In genomic region chr6:36740818-36741179, GRCh38 we compare ENCODE assay signal across 21 cellular contexts. TPM values are rescaled to one million over a fixed set of nuclear protein-coding genes. Genes with fewer than 3 reads are reported as not detected.
A peak's percentile ranks its signal among the peaks of the same experiment; 100 is the strongest.
DNase-seq lines count a peak whose midpoint lies in the region; ATAC-seq, FAIRE-seq and TF ChIP-seq lines count a peak whose summit lies in the region.
"Had no signal": no experiment of that assay in that cellular context is flagged by ENCODE, and none has a peak within 500 bp of the region (broad histone marks: within the 10 kb centered on the region; RNA-seq: fewer than 3 reads in every experiment).

No MANE protein-coding gene starts in this region.

- H3K27me3 Mint-ChIP-seq in T-helper 2 cell treated with Interferon-gamma antibody and Interleukin-4, amounts not matched to agents 5 μg/mL and 100 μg/mL, for 36 hours (ENCODE audit: low read depth), result no peaks in the 10 kb centered on the region
- H3K27me3 Mint-ChIP-seq in IgD-negative memory B cell (no peaks in the 10 kb centered on the region), endothelial cell (ENCODE audit: unreplicated experiment) (peaks cover 9% of the 10 kb centered on the region)
- H3K27me3 Mint-ChIP-seq in activated naive CD4-positive, alpha-beta T cell treated with anti-CD3 and anti-CD28 coated beads, Interleukin-2, amount 10 ng/mL, durations not matched to agents 7 days and 5 days, result peaks cover 2% of the 10 kb centered on the region

- no peaks in the 10 kb centered on the region for H3K9me3 Mint-ChIP-seq in T-helper 2 cell treated with Interferon-gamma antibody and Interleukin-4, amounts not matched to agents 5 μg/mL and 100 μg/mL, for 36 hours
- no peaks in the 10 kb centered on the region for H3K9me3 Mint-ChIP-seq in IgD-negative memory B cell
- no peaks in the 10 kb centered on the region for H3K9me3 Mint-ChIP-seq in endothelial cell (ENCODE audit: unreplicated experiment)
- H3K9me3 Mint-ChIP-seq in activated naive CD4-positive, alpha-beta T cell treated with anti-CD3 and anti-CD28 coated beads, Interleukin-2, amount 10 ng/mL, durations not matched to agents 7 days and 5 days, result no peaks in the 10 kb centered on the region

- H4K20me1 ChIP-seq in osteoblast (ENCODE audit: insufficient read depth, low read length), result no peaks in the 10 kb centered on the region

- ATAC-seq in GM19328 (IDR thresholded peaks at IDR 0.05; ENCODE audit: unreplicated experiment), result no peak

- no peak for DNase-seq in T-helper 2 cell treated with Interferon-gamma antibody and Interleukin-4, amounts not matched to agents 5 μg/mL and 100 μg/mL, for 36 hours (ENCODE audit: low spot score)
- DNase-seq in T-helper 2 cell (no peak), endothelial cell (ENCODE audit: low spot score) (no peak), osteoblast (ENCODE audit: insufficient read length, low spot score, missing footprints) (peak; percentile 58), GM12892 (ENCODE audit: insufficient read length) (no peak)
- DNase-seq in activated naive CD4-positive, alpha-beta T cell treated with anti-CD3 and anti-CD28 coated beads, Interleukin-2, amount 10 ng/mL, durations not matched to agents 7 days and 5 days, result no peak
- DNase-seq: ACHN, GM23248, NCI-H1105, NCI-H146, NCI-H2029, NCI-H226, NCI-H510A treated with DMSO at 0.1 percent for 48 hours, NCI-H748 treated with DMSO at 0.1 percent for 48 hours, SIG-M5 had no signal

- no peaks in the 10 kb centered on the region for H3K79me2 ChIP-seq in osteoblast (ENCODE audit: insufficient read depth, low read length)

- H3K27ac Mint-ChIP-seq in T-helper 2 cell treated with Interferon-gamma antibody and Interleukin-4, amounts not matched to agents 5 μg/mL and 100 μg/mL, for 36 hours, result peak overlapping the region; percentile 60
- H3K27ac Mint-ChIP-seq in IgD-negative memory B cell, result peak overlapping the region; percentile 67 to 95 (median 79)
- peak overlapping the region; percentile 90 for H3K27ac Mint-ChIP-seq in endothelial cell (ENCODE audit: unreplicated experiment)
- H3K27ac Mint-ChIP-seq in activated naive CD4-positive, alpha-beta T cell treated with anti-CD3 and anti-CD28 coated beads, Interleukin-2, amount 10 ng/mL, durations not matched to agents 7 days and 5 days, result no peak overlapping the region

- no peaks in the 10 kb centered on the region for H3K27me3 ChIP-seq in osteoblast (ENCODE audit: insufficient read depth, low read length)

- no peaks in the 10 kb centered on the region for H3K36me3 ChIP-seq in osteoblast (ENCODE audit: insufficient read depth, low read length)
- H3K36me3 ChIP-seq: HAP-1 had no signal

- H3K4me1 ChIP-seq in osteoblast (ENCODE audit: insufficient read depth, low read length), result peaks cover 5% of the 10 kb centered on the region
- H3K4me1 ChIP-seq: HAP-1 had no signal

- no peak overlapping the region for H3K4me3 ChIP-seq in osteoblast (ENCODE audit: insufficient read depth, low read length)
- H3K4me3 ChIP-seq: GM23248, HAP-1 had no signal

- H3K4me2 ChIP-seq in osteoblast (ENCODE audit: insufficient read depth, low read length), result no peak overlapping the region

- FAIRE-seq in GM12892 (lab: Jason Lieb, UNC), result no peak

- CTCF ChIA-PET in activated naive CD4-positive, alpha-beta T cell treated with anti-CD3 and anti-CD28 coated beads, Interleukin-2, amount 10 ng/mL, durations not matched to agents 7 days and 5 days (lab: Charles Lee), result no interaction called here

- no peak overlapping the region for H3K4me3 Mint-ChIP-seq in T-helper 2 cell treated with Interferon-gamma antibody and Interleukin-4, amounts not matched to agents 5 μg/mL and 100 μg/mL, for 36 hours
- H3K4me3 Mint-ChIP-seq in IgD-negative memory B cell, result peak overlapping the region in 3 of 4 donors; percentile 23 to 80 (median 67)
- H3K4me3 Mint-ChIP-seq in endothelial cell (ENCODE audit: unreplicated experiment), result no peak overlapping the region
- H3K4me3 Mint-ChIP-seq in activated naive CD4-positive, alpha-beta T cell treated with anti-CD3 and anti-CD28 coated beads, Interleukin-2, amount 10 ng/mL, durations not matched to agents 7 days and 5 days, result no peak overlapping the region

- no peak for TF ChIP-seq CTCF in endothelial cell (IDR thresholded peaks at IDR 0.05; ENCODE audit: unreplicated experiment)
- no peak for TF ChIP-seq CTCF in osteoblast (IDR thresholded peaks at IDR 0.05; ENCODE audit: extremely low read depth, low read depth, low read length)

- H3K27ac ChIP-seq in osteoblast (ENCODE audit: low read depth, low read length), result no peak overlapping the region
- H3K27ac ChIP-seq: 22Rv1, C4-2B, GM23248, RWPE1 had no signal

- H2AFZ ChIP-seq in osteoblast (ENCODE audit: low read length), result no peak overlapping the region
- H2AFZ ChIP-seq: GM23248 had no signal

- TF ChIP-seq POLR2A in GM12892 (IDR thresholded peaks at IDR 0.05; ENCODE audit: low read depth, low read length), result no peak

- no peaks in the 10 kb centered on the region for H3K9me3 ChIP-seq in osteoblast (ENCODE audit: low read depth, low read length)
- H3K9me3 ChIP-seq: HAP-1 had no signal

- H3K4me1 Mint-ChIP-seq in T-helper 2 cell treated with Interferon-gamma antibody and Interleukin-4, amounts not matched to agents 5 μg/mL and 100 μg/mL, for 36 hours (ENCODE audit: low read depth), result peaks cover 20% of the 10 kb centered on the region
- H3K4me1 Mint-ChIP-seq in IgD-negative memory B cell, result peaks cover 31 to 43% (median 37%) of the 10 kb centered on the region in 3 donors
- H3K4me1 Mint-ChIP-seq in endothelial cell (ENCODE audit: unreplicated experiment), result peaks cover 16% of the 10 kb centered on the region
- H3K4me1 Mint-ChIP-seq in activated naive CD4-positive, alpha-beta T cell treated with anti-CD3 and anti-CD28 coated beads, Interleukin-2, amount 10 ng/mL, durations not matched to agents 7 days and 5 days, result peaks cover 23% of the 10 kb centered on the region

- H3K36me3 Mint-ChIP-seq in T-helper 2 cell treated with Interferon-gamma antibody and Interleukin-4, amounts not matched to agents 5 μg/mL and 100 μg/mL, for 36 hours (ENCODE audit: low read depth), result no peaks in the 10 kb centered on the region
- H3K36me3 Mint-ChIP-seq in IgD-negative memory B cell (peaks cover 2% of the 10 kb centered on the region), endothelial cell (ENCODE audit: low read depth, unreplicated experiment) (peaks cover 5% of the 10 kb centered on the region)
- H3K36me3 Mint-ChIP-seq in activated naive CD4-positive, alpha-beta T cell treated with anti-CD3 and anti-CD28 coated beads, Interleukin-2, amount 10 ng/mL, durations not matched to agents 7 days and 5 days, result no peaks in the 10 kb centered on the region

RNA-seq across cellular contexts. Expression of gene RAB44, which starts 43.2 kb away (rescaled TPM):
- polyA plus RNA-seq in IgD-negative memory B cell, result not detected
- total RNA-seq in endothelial cell (ENCODE audit: unreplicated experiment) (not detected), osteoblast (under 0.01 and 0.36 TPM in 2 replicates)
- polyA plus RNA-seq in GM12892 (2012; ENCODE audit: missing spikeins), result 0.15 TPM
- total RNA-seq: GM23248 had no signal
- polyA plus RNA-seq: GM23248 had no signal

Comparison
In these comparisons a context has a peak if more than half of its experiments do, and no peak if none do; other contexts are left out.
1. H3K4me3 Mint-ChIP-seq: peak in IgD-negative memory B cell (3 of 4); none in T-helper 2 cell treated with Interferon-gamma antibody and Interleukin-4, amounts not matched to agents 5 μg/mL and 100 μg/mL, for 36 hours (single experiment), endothelial cell (single experiment) and activated naive CD4-positive, alpha-beta T cell treated with anti-CD3 and anti-CD28 coated beads, Interleukin-2, amount 10 ng/mL, durations not matched to agents 7 days and 5 days (single experiment).